In genomic region chr13:97753269-97753668, GRCh38 we compare ENCODE assay signal across 1 cellular context.
TF ChIP-seq lines count a peak whose summit lies in the region.

No MANE protein-coding gene starts in this region.

TF ChIP-seq in SK-N-SH, 30 proteins besides CTCF, POLR2A, EP300 and RAD21 (continued from another document):
- peak; percentile 68; the same call in 1 of the 2 replicates for TF ChIP-seq REST (IDR thresholded peaks at IDR 0.05; ENCODE audit: low read depth, low read length)
- no peak for TF ChIP-seq RFX5 (IDR thresholded peaks at IDR 0.05; ENCODE audit: low read length)
